In the genomic region with DNA sequence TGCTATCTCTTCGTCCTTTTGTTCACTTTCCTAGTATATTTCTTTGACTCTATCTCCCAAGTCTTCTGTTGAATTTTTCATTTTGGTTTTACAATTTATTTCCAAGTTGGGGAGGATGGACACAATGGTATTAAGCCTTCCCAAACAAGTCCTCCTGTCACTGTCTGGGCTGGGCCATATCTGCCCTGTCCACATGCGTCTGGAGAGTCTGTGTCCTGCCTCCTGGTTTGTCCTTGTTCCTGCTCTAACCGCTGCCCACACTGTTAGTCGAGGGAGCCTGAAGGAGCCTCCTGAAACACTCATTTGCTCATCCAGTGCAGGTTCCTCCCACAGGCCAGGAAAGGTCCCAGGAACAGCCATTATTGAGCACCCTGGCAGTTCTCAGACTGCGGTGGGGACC, we compare ENCODE assay signal across 19 cellular contexts. TPM values are rescaled to one million over a fixed set of nuclear protein-coding genes. Genes with fewer than 3 reads are reported as not detected.
DNase-seq lines count a peak whose midpoint lies in the region; ATAC-seq lines count a peak whose summit lies in the region.
"Had no signal": no experiment of that assay in that cellular context is flagged by ENCODE, and none has a peak within 500 bp of the region (broad histone marks: within the 10 kb centered on the region; RNA-seq: fewer than 3 reads in every experiment).

No MANE protein-coding gene starts in this region.

- H3K27me3 Mint-ChIP-seq in T-helper 2 cell treated with Interferon-gamma antibody and Interleukin-4, amounts not matched to agents 5 μg/mL and 100 μg/mL, for 36 hours (ENCODE audit: low read depth), result no peaks in the 10 kb centered on the region
- peaks cover 3 to 6% (median 5%) of the 10 kb centered on the region in 3 donors for H3K27me3 Mint-ChIP-seq in immature natural killer cell (ENCODE audit: low read depth in 3 of 3)
- peaks cover 0 to 3% of the 10 kb centered on the region in 2 donors for H3K27me3 Mint-ChIP-seq in natural killer cell treated with Interleukin-12 subunit alpha and Interleukin-12 subunit beta and Interleukin-15 and Interleukin-18, amount 100 ng/mL, for 72 hours

- H3K4me1 Mint-ChIP-seq in T-helper 2 cell treated with Interferon-gamma antibody and Interleukin-4, amounts not matched to agents 5 μg/mL and 100 μg/mL, for 36 hours (ENCODE audit: low read depth), result no peaks in the 10 kb centered on the region
- H3K4me1 Mint-ChIP-seq in immature natural killer cell, result peaks cover 46 to 69% of the 10 kb centered on the region in 2 donors
- peaks cover 38% of the 10 kb centered on the region in 2 donors for H3K4me1 Mint-ChIP-seq in natural killer cell treated with Interleukin-12 subunit alpha and Interleukin-12 subunit beta and Interleukin-15 and Interleukin-18, amount 100 ng/mL, for 72 hours (ENCODE audit: low read depth in 2 of 2)
- H3K4me1 Mint-ChIP-seq: B cell; CD4-positive, CD25-positive, alpha-beta regulatory T cell had no signal

- H3K27ac Mint-ChIP-seq in T-helper 2 cell treated with Interferon-gamma antibody and Interleukin-4, amounts not matched to agents 5 μg/mL and 100 μg/mL, for 36 hours, result peak overlapping the region; percentile 35
- peak overlapping the region in 4 of 6 donors; percentile 16 to 80 (median 54) for H3K27ac Mint-ChIP-seq in immature natural killer cell
- H3K27ac Mint-ChIP-seq in natural killer cell treated with Interleukin-12 subunit alpha and Interleukin-12 subunit beta and Interleukin-15 and Interleukin-18, amount 100 ng/mL, for 72 hours, result no peak overlapping the region
- H3K27ac Mint-ChIP-seq: B cell; CD4-positive, CD25-positive, alpha-beta regulatory T cell; CD8-positive, alpha-beta T cell; GM23338 had no signal

- H3K36me3 Mint-ChIP-seq in T-helper 2 cell treated with Interferon-gamma antibody and Interleukin-4, amounts not matched to agents 5 μg/mL and 100 μg/mL, for 36 hours (ENCODE audit: low read depth), result no peaks in the 10 kb centered on the region
- H3K36me3 Mint-ChIP-seq in immature natural killer cell, result no peaks in the 10 kb centered on the region
- no peaks in the 10 kb centered on the region for H3K36me3 Mint-ChIP-seq in natural killer cell treated with Interleukin-12 subunit alpha and Interleukin-12 subunit beta and Interleukin-15 and Interleukin-18, amount 100 ng/mL, for 72 hours
- H3K36me3 Mint-ChIP-seq: CD4-positive, CD25-positive, alpha-beta regulatory T cell; CD8-positive, alpha-beta T cell had no signal

- H3K9me3 Mint-ChIP-seq in T-helper 2 cell treated with Interferon-gamma antibody and Interleukin-4, amounts not matched to agents 5 μg/mL and 100 μg/mL, for 36 hours, result peaks cover 7% of the 10 kb centered on the region
- peaks cover 0 to 1% (median 0%) of the 10 kb centered on the region in 6 donors for H3K9me3 Mint-ChIP-seq in immature natural killer cell
- peaks cover 4% of the 10 kb centered on the region for H3K9me3 Mint-ChIP-seq in natural killer cell treated with Interleukin-12 subunit alpha and Interleukin-12 subunit beta and Interleukin-15 and Interleukin-18, amount 100 ng/mL, for 72 hours
- H3K9me3 Mint-ChIP-seq: CD8-positive, alpha-beta T cell had no signal

- H3K36me3 ChIP-seq in MG63, result no peaks in the 10 kb centered on the region
- H3K36me3 ChIP-seq: BLaER1 had no signal

- H3K4me3 ChIP-seq in MG63, result no peak overlapping the region
- H3K4me3 ChIP-seq: BLaER1, GM23338 had no signal

- no peaks in the 10 kb centered on the region for H3K9me3 ChIP-seq in MG63

- H3K27me3 ChIP-seq in MG63, result peaks cover 6% of the 10 kb centered on the region

- H3K4me3 Mint-ChIP-seq in T-helper 2 cell treated with Interferon-gamma antibody and Interleukin-4, amounts not matched to agents 5 μg/mL and 100 μg/mL, for 36 hours, result no peak overlapping the region
- peak overlapping the region in 2 of 5 donors; percentile 58 to 64 for H3K4me3 Mint-ChIP-seq in immature natural killer cell
- H3K4me3 Mint-ChIP-seq in natural killer cell treated with Interleukin-12 subunit alpha and Interleukin-12 subunit beta and Interleukin-15 and Interleukin-18, amount 100 ng/mL, for 72 hours, result peak overlapping the region; percentile 18
- H3K4me3 Mint-ChIP-seq: B cell; CD4-positive, CD25-positive, alpha-beta regulatory T cell; CD8-positive, alpha-beta T cell; GM23338; H9 had no signal

- ATAC-seq in natural killer cell treated with Interleukin-12 subunit alpha and Interleukin-12 subunit beta and Interleukin-15 and Interleukin-18, amount 100 ng/mL, for 72 hours, result no peak
- ATAC-seq: CD8-positive, alpha-beta T cell; HCT116 had no signal

- no peak for DNase-seq in T-helper 2 cell treated with Interferon-gamma antibody and Interleukin-4, amounts not matched to agents 5 μg/mL and 100 μg/mL, for 36 hours (ENCODE audit: low spot score)
- DNase-seq in T-helper 2 cell, result no peak
- DNase-seq in immature natural killer cell, result no peak
- DNase-seq in natural killer cell treated with Interleukin-12 subunit alpha and Interleukin-12 subunit beta and Interleukin-15 and Interleukin-18, amount 100 ng/mL, for 72 hours (ENCODE audit: low spot score), result no peak
- no peak for DNase-seq in iPS-NIHi11 (ENCODE audit: low spot score)
- no peak for DNase-seq in MG63
- no peak for DNase-seq in DMS53 (lab: John Stamatoyannopoulos, UW)
- DNase-seq: CD4-positive, CD25-positive, alpha-beta regulatory T cell; CD8-positive, alpha-beta T cell; DMS 273 treated with DMSO at 0.1 percent for 48 hours; DMS79 treated with DMSO at 0.1 percent for 48 hours; GF-D8; H9 had no signal

RNA-seq across cellular contexts. Expression of gene MYT1, which starts 17.1 kb away (rescaled TPM):
- not detected for polyA plus RNA-seq in immature natural killer cell
- not detected for total RNA-seq in natural killer cell treated with Interleukin-12 subunit alpha and Interleukin-12 subunit beta and Interleukin-15 and Interleukin-18, amount 100 ng/mL, for 72 hours
- total RNA-seq in MG63 (2014; rRNA removed; shearing (Covaris generic); ENCODE audit: low replicate concordance), result not detected in 2 replicates
- total RNA-seq: CD4-positive, CD25-positive, alpha-beta regulatory T cell; CD8-positive, alpha-beta T cell; Daoy had no signal
- polyA plus RNA-seq: AG04450 had no signal

Comparison
In these comparisons a context has a peak if more than half of its experiments do, and no peak if none do; other contexts are left out.
1. H3K27ac Mint-ChIP-seq: peak in T-helper 2 cell treated with Interferon-gamma antibody and Interleukin-4, amounts not matched to agents 5 μg/mL and 100 μg/mL, for 36 hours (single experiment) and immature natural killer cell (4 of 6); none in natural killer cell treated with Interleukin-12 subunit alpha and Interleukin-12 subunit beta and Interleukin-15 and Interleukin-18, amount 100 ng/mL, for 72 hours (0 of 2).